In the genomic region with DNA sequence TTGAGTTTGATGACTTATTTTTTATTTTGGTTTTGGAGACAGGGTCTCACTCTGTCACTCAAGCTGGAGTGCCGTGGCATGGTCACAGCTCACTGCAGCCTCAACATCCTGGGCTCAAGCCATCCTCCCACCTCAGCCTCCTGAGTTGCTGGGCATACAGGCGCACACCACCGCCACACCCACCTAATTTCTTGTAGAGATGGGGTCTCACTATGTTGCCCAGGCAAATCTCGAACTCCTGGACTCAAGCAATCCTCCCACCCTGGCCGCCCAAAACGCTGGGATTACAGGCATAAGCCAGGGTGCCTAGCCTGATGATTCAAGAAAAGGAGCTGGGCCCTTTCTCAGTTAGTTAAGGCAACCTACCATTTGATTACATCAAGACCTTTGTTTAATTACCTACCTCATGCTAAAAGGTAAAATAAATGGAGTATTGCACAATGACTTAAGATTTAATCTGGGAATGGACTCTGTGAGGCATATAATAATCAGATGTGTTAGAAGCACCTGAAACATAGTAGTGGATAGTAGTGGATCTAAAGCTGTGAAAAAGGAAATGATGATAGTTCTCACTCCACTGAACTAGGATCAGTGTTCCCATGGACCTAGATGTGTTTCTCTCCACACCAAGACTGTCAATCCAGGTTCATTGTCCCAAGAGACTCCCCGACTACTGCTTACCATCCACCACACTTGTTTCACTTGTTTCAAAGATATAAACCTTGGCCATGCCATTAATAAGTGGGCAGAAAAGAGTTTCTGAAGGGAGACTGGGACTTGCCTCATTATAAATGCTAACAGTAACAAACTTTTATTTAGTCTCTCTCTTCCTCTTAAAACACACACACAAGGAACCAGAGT, we compare ENCODE assay signal across 9 cellular contexts. TPM values are rescaled to one million over a fixed set of nuclear protein-coding genes. Genes with fewer than 3 reads are reported as not detected.
DNase-seq lines count a peak whose midpoint lies in the region; ATAC-seq and TF ChIP-seq lines count a peak whose summit lies in the region.
"Had no signal": no experiment of that assay in that cellular context is flagged by ENCODE, and none has a peak within 500 bp of the region (broad histone marks: within the 10 kb centered on the region; RNA-seq: fewer than 3 reads in every experiment).

No MANE protein-coding gene starts in this region.

- H3K27me3 Mint-ChIP-seq in CD4-positive, alpha-beta T cell = peaks cover 68% of the 10 kb centered on the region

- H3K9ac ChIP-seq in OCI-LY1 (ENCODE audit: low read length) = no peak overlapping the region
- peak overlapping the region; percentile 99 for H3K9ac ChIP-seq in neural cell (ENCODE audit: low read length)

- H3K79me2 ChIP-seq in OCI-LY1 (ENCODE audit: insufficient read depth, low read length) (no peaks in the 10 kb centered on the region), neural cell (replicated peaks; ENCODE audit: insufficient read depth, low read length) (peaks cover 59% of the 10 kb centered on the region)

- H3K9me3 ChIP-seq in CD4-positive, alpha-beta T cell (ENCODE audit: control insufficient read depth, low read length) = no peaks in the 10 kb centered on the region
- H3K9me3 ChIP-seq in OCI-LY1 (ENCODE audit: low read length) (no peaks in the 10 kb centered on the region), neural cell (ENCODE audit: low read length) (no peaks in the 10 kb centered on the region), aorta (ENCODE audit: control insufficient read depth, low read length) (no peaks in the 10 kb centered on the region)

- no peaks in the 10 kb centered on the region for H3K36me3 Mint-ChIP-seq in CD4-positive, alpha-beta T cell (ENCODE audit: low read depth)

- no peak for DNase-seq in CD4-positive, alpha-beta T cell
- DNase-seq in epithelial cell of prostate (ENCODE audit: low read depth, low spot score) (no peak), NCI-H1417 treated with DMSO at 0.1 percent for 48 hours (lab: John Stamatoyannopoulos, UW) (no peak), aorta (no peak)
- DNase-seq in stimulated activated CD4-positive, alpha-beta T cell treated with anti-CD3 and anti-CD28 coated beads, Interleukin-2, amount 100 ng/mL, for 48 hours = no peak
- DNase-seq: activated gamma-delta T cell treated with Interleukin-2 at 50 U/mL for 16 hours had no signal

- no peak overlapping the region for H3K4me3 ChIP-seq in OCI-LY1 (ENCODE audit: low read depth, low read length, poor library complexity, severe bottlenecking)
- H3K4me3 ChIP-seq in neural cell (ENCODE audit: low read length) = peak overlapping the region; percentile 97
- H3K4me3 ChIP-seq in aorta (ENCODE audit: low read length in 2 of 2) = no peak overlapping the region

- no peak overlapping the region for H3K27ac ChIP-seq in CD4-positive, alpha-beta T cell (ENCODE audit: low read depth, low read length)
- H3K27ac ChIP-seq in OCI-LY1 (ENCODE audit: low read depth, low read length, poor library complexity, severe bottlenecking) (no peak overlapping the region), epithelial cell of prostate (peak overlapping the region; percentile 65), neural cell (ENCODE audit: low read length) (peak overlapping the region; percentile 95), aorta (ENCODE audit: low read depth in 1 of 2, low read length in 2 of 2) (no peak overlapping the region)

- peak overlapping the region; percentile 64 for H3K4me3 Mint-ChIP-seq in CD4-positive, alpha-beta T cell

- H2AFZ ChIP-seq in OCI-LY1 (ENCODE audit: low read length) (no peak overlapping the region), neural cell (ENCODE audit: low read depth, low read length) (no peak overlapping the region)

- intact Hi-C loops in CD4-positive, alpha-beta T cell (cut with DNase I, micrococcal nuclease) = no loop called here
- intact Hi-C loops in aorta (cut with DNase I) = loop anchor here in 1 of 2 donors (10.0 kb wide), 1 partner anchor 213 kb away; no protein-coding TSS in a partner anchor

- POLR2A ChIA-PET in CD4-positive, alpha-beta T cell (lab: Charles Lee) = interaction anchor here (1.0 kb wide), 1 partner anchor 9 kb away, joined by 3 read pairs; no protein-coding TSS in a partner anchor

- no peaks in the 10 kb centered on the region for H3K36me3 ChIP-seq in OCI-LY1 (ENCODE audit: insufficient read depth, low read length)
- H3K36me3 ChIP-seq in neural cell (ENCODE audit: insufficient read depth, low read length) = no peaks in the 10 kb centered on the region
- H3K36me3 ChIP-seq in aorta (ENCODE audit: control insufficient read depth in 1 of 2, insufficient read depth in 2 of 2, low read length in 1 of 2) = no peaks in the 10 kb centered on the region

- peaks cover 10% of the 10 kb centered on the region for H3K4me1 ChIP-seq in OCI-LY1 (ENCODE audit: insufficient read depth, low read length, severe bottlenecking)
- H3K4me1 ChIP-seq in aorta (ENCODE audit: control insufficient read depth in 1 of 2, insufficient read depth in 2 of 2, low read length in 2 of 2) = no peaks in the 10 kb centered on the region

- no peak for TF ChIP-seq EP300 in neural cell (conservative IDR thresholded peaks at IDR 0.05; ENCODE audit: poor library complexity, severe bottlenecking)

- H3K9me2 ChIP-seq in OCI-LY1 (ENCODE audit: low read depth, low read length) (no peaks in the 10 kb centered on the region), neural cell (ENCODE audit: insufficient read depth, low read length) (no peaks in the 10 kb centered on the region)

- H3K4me1 Mint-ChIP-seq in CD4-positive, alpha-beta T cell (ENCODE audit: low read depth) = peaks cover 5% of the 10 kb centered on the region

- CTCF ChIA-PET in CD4-positive, alpha-beta T cell (lab: Charles Lee) = no interaction called here

- TF ChIP-seq CTCF in CD4-positive, alpha-beta T cell (IDR thresholded peaks at IDR 0.05) = no peak
- TF ChIP-seq CTCF in OCI-LY1 (IDR thresholded peaks at IDR 0.05; ENCODE audit: low read length) = no peak
- no peak for TF ChIP-seq CTCF in neural cell (IDR thresholded peaks at IDR 0.05; ENCODE audit: poor library complexity, severe bottlenecking)

- WGBS in aorta, 2 donors = 97 to 98% methylated on average over 7 of the region's 7 CpGs

- TF ChIP-seq RAD21 in neural cell (conservative IDR thresholded peaks at IDR 0.05) = no peak

- H3K9me3 Mint-ChIP-seq in CD4-positive, alpha-beta T cell = no peaks in the 10 kb centered on the region

- H3F3A ChIP-seq in OCI-LY1 (ENCODE audit: insufficient read depth, low read length) (no peaks in the 10 kb centered on the region), neural cell (ENCODE audit: insufficient read depth, low read length, poor library complexity, severe bottlenecking) (no peaks in the 10 kb centered on the region)

- H3K27ac Mint-ChIP-seq in CD4-positive, alpha-beta T cell = no peak overlapping the region

- peak overlapping the region; percentile 71; the same call in 1 of the 2 replicates for H3K4me2 ChIP-seq in OCI-LY1 (ENCODE audit: low read length)
- H3K4me2 ChIP-seq in neural cell (ENCODE audit: low read length) = peak overlapping the region; percentile 100

- H3K27me3 ChIP-seq in CD4-positive, alpha-beta T cell (ENCODE audit: control insufficient read depth, insufficient read depth, low read length) = peaks cover 37% of the 10 kb centered on the region
- no peaks in the 10 kb centered on the region for H3K27me3 ChIP-seq in OCI-LY1 (ENCODE audit: insufficient read depth, low read length)
- no peaks in the 10 kb centered on the region for H3K27me3 ChIP-seq in neural cell (ENCODE audit: insufficient read depth, low read depth, low read length)
- H3K27me3 ChIP-seq in aorta (ENCODE audit: control insufficient read depth in 1 of 2, insufficient read depth in 2 of 2, low read length in 1 of 2) = no peaks in the 10 kb centered on the region

- no peak for ATAC-seq in CD4-positive, alpha-beta T cell (ENCODE audit: poor library complexity)
- no peak for ATAC-seq in aorta (ENCODE audit: low FRiP score)
- ATAC-seq in GM18511 (IDR thresholded peaks at IDR 0.05; ENCODE audit: unreplicated experiment) = no peak

- H4K20me1 ChIP-seq in OCI-LY1 (ENCODE audit: insufficient read depth, low read length) = no peaks in the 10 kb centered on the region
- H4K20me1 ChIP-seq in neural cell (ENCODE audit: insufficient read depth) = no peaks in the 10 kb centered on the region

TF ChIP-seq in neural cell, 6 proteins besides CTCF, POLR2A, EP300 and RAD21:
- TF ChIP-seq MXI1 (conservative IDR thresholded peaks at IDR 0.05; ENCODE audit: poor library complexity, severe bottlenecking) = no peak
- TF ChIP-seq TAF1 (IDR thresholded peaks at IDR 0.05; ENCODE audit: low read depth) = no peak
- TF ChIP-seq SMC3 (conservative IDR thresholded peaks at IDR 0.05; ENCODE audit: poor library complexity) = no peak
- TF ChIP-seq POLR2AphosphoS5 (IDR thresholded peaks at IDR 0.05) = no peak
- TF ChIP-seq, protein P1, sequence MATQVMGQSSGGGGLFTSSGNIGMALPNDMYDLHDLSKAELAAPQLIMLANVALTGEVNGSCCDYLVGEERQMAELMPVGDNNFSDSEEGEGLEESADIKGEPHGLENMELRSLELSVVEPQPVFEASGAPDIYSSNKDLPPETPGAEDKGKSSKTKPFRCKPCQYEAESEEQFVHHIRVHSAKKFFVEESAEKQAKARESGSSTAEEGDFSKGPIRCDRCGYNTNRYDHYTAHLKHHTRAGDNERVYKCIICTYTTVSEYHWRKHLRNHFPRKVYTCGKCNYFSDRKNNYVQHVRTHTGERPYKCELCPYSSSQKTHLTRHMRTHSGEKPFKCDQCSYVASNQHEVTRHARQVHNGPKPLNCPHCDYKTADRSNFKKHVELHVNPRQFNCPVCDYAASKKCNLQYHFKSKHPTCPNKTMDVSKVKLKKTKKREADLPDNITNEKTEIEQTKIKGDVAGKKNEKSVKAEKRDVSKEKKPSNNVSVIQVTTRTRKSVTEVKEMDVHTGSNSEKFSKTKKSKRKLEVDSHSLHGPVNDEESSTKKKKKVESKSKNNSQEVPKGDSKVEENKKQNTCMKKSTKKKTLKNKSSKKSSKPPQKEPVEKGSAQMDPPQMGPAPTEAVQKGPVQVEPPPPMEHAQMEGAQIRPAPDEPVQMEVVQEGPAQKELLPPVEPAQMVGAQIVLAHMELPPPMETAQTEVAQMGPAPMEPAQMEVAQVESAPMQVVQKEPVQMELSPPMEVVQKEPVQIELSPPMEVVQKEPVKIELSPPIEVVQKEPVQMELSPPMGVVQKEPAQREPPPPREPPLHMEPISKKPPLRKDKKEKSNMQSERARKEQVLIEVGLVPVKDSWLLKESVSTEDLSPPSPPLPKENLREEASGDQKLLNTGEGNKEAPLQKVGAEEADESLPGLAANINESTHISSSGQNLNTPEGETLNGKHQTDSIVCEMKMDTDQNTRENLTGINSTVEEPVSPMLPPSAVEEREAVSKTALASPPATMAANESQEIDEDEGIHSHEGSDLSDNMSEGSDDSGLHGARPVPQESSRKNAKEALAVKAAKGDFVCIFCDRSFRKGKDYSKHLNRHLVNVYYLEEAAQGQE (IDR thresholded peaks at IDR 0.05; ENCODE audit: borderline replicate concordance) = no peak
- no peak for TF ChIP-seq EZH2 (IDR thresholded peaks at IDR 0.05; ENCODE audit: borderline replicate concordance, insufficient read depth, low read length, poor library complexity, severe bottlenecking)

RNA-seq across cellular contexts. Expression of gene TNFRSF21, which starts 2.1 kb away (rescaled TPM):
- total RNA-seq in CD4-positive, alpha-beta T cell = under 1 TPM; 0.92 to 0.96 TPM
- polyA plus RNA-seq in neural cell = 13.0 and 14.0 TPM in 2 replicates
- polyA minus RNA-seq in neural cell = 43.3 and 53.1 TPM in 2 replicates
- 1 to 10 TPM; 3.7 to 4.5 TPM for total RNA-seq in aorta
- 1 to 10 TPM; 3.9 to 6.0 TPM for polyA plus RNA-seq in aorta

Comparison
In these comparisons a context has a peak if more than half of its experiments do, and no peak if none do; other contexts are left out.
1. H3K27ac ChIP-seq: peak in epithelial cell of prostate (single experiment) and neural cell (single experiment); none in CD4-positive, alpha-beta T cell (single experiment), OCI-LY1 (single experiment) and aorta (0 of 2).